ENCODE assay signal across 8 cellular contexts in the genomic region with DNA sequence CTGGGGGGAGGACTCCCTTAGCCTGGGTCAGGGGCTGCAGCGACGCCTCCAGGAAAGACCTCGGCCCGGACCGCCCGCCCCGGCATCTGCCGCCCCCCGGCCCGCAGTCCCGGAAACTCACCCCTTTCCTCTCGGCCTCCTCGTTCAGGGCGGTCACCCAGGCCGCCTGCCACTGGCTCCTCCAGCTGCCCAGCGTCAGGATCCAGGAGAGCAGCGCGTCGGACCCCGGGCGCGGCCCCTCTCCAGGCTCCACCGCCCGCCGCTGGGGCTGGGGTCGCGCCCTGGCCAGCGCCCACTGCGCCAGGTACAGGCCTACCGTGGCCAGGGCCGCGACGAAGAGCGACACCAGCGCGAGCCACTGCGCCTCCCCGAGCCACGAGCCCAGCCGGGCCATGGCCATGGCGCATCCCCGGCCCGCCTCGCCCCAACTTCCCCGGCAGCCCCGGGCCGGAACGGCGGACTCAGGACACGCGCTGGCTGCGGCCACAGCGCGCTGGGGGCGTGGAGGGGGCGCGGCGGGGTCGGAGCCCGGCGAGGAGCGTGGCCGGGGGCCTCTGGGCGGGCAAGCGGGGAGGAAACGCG. TPM values are rescaled to one million over a fixed set of nuclear protein-coding genes. Genes with fewer than 3 reads are reported as not detected.
DNase-seq lines count a peak whose midpoint lies in the region; TF ChIP-seq lines count a peak whose summit lies in the region.

No MANE protein-coding gene starts in this region.

- CTCF ChIA-PET in HEK293 (lab: Yijun Ruan, JAX): no interaction called here

- peaks cover 2% of the 10 kb centered on the region; the same call in 1 of the 2 replicates for H3K4me1 ChIP-seq in HEK293 (ENCODE audit: control insufficient read depth, insufficient read depth, low read length)
- peaks cover 21% of the 10 kb centered on the region for H3K4me1 ChIP-seq in iPS-18a (ENCODE audit: control insufficient read depth, low read depth, low read length)
- peaks cover 16 to 92% (median 54%) of the 10 kb centered on the region in 6 donors for H3K4me1 ChIP-seq in spleen

- no peaks in the 10 kb centered on the region for H3K36me3 Mint-ChIP-seq in activated naive CD8-positive, alpha-beta T cell

- peak overlapping the region; percentile 50 for H3K27ac Mint-ChIP-seq in activated naive CD8-positive, alpha-beta T cell

- H3K27me3 ChIP-seq in iPS-18a (ENCODE audit: control insufficient read depth, insufficient read depth, low read length) (peaks cover 21% of the 10 kb centered on the region), spleen (replicated peaks in 1 of 7) (peaks cover 0 to 26% (median 8%) of the 10 kb centered on the region in 7 donors)

- DNase-seq in GM03348 (ENCODE audit: low spot score) (peak; percentile 72), spleen (peak; percentile 77), COLO829 (ENCODE audit: low spot score) (no peak), GOT3 (lab: John Stamatoyannopoulos, UW) (no peak), germinal center (ENCODE audit: low spot score) (no peak)

- peaks cover 8% of the 10 kb centered on the region for H3K27me3 Mint-ChIP-seq in activated naive CD8-positive, alpha-beta T cell

- H3K4me3 Mint-ChIP-seq in activated naive CD8-positive, alpha-beta T cell: peak overlapping the region; percentile 73

- peaks cover 15% of the 10 kb centered on the region for H3K4me1 Mint-ChIP-seq in activated naive CD8-positive, alpha-beta T cell (ENCODE audit: low read depth)

- H3K9me3 ChIP-seq in HEK293 (ENCODE audit: control insufficient read depth, insufficient read depth, low read depth, low read length) (no peaks in the 10 kb centered on the region), iPS-18a (ENCODE audit: control insufficient read depth, low read depth, low read length) (no peaks in the 10 kb centered on the region), spleen (no peaks in the 10 kb centered on the region)

- H3K4me3 ChIP-seq in HEK293 (ENCODE audit: low read depth, low read length) (peak overlapping the region; percentile 38), iPS-18a (ENCODE audit: low read length) (peak overlapping the region; percentile 57), spleen (peak overlapping the region; percentile 54 to 84 (median 64))

- no peak for TF ChIP-seq POLR2A in spleen (IDR thresholded peaks at IDR 0.05)

- POLR2A ChIA-PET in HEK293 (lab: Yijun Ruan, JAX): no interaction called here

- no peaks in the 10 kb centered on the region for H3K9me3 Mint-ChIP-seq in activated naive CD8-positive, alpha-beta T cell (ENCODE audit: low read depth)

- H3K27ac ChIP-seq in HEK293 (ENCODE audit: extremely low read depth, low read depth, low read length) (peak overlapping the region; percentile 39; the same call in 1 of the 2 replicates), iPS-18a (ENCODE audit: low read length) (no peak overlapping the region), spleen (peak overlapping the region; percentile 66 to 94 (median 88))

- TF ChIP-seq CTCF in HEK293 (tag by site-specific recombination; IDR thresholded peaks at IDR 0.05) (no peak), spleen (IDR thresholded peaks at IDR 0.05 in 8 of 11, conservative IDR thresholded peaks at IDR 0.05 in 3 of 11) (no peak)

- H3K9ac ChIP-seq in iPS-18a (ENCODE audit: low read length): no peak overlapping the region

- no peaks in the 10 kb centered on the region for H3K36me3 ChIP-seq in HEK293 (ENCODE audit: control insufficient read depth in 2 of 2, insufficient read depth in 1 of 2, low read length in 2 of 2)
- no peaks in the 10 kb centered on the region for H3K36me3 ChIP-seq in iPS-18a (ENCODE audit: control insufficient read depth, low read depth, low read length)
- H3K36me3 ChIP-seq in spleen: no peaks in the 10 kb centered on the region

- WGBS in spleen, 5 donors: 0 to 2% (median 1%) methylated on average over 27 to 67 of the region's 67 CpGs

- intact Hi-C loops in spleen (cut with DNase I; ENCODE audit: low total_unique reads): loop anchor here (10.0 kb wide), 1 partner anchor 51 kb away; no protein-coding TSS in a partner anchor

TF ChIP-seq in HEK293, 187 proteins besides CTCF, POLR2A, EP300 and RAD21:
- TF ChIP-seq ZNF560 (tag by site-specific recombination; IDR thresholded peaks at IDR 0.05; ENCODE audit: borderline replicate concordance) (no peak), ZNF302 (tag by site-specific recombination; IDR thresholded peaks at IDR 0.05; ENCODE audit: low read depth) (no peak), KLF9 (tag by site-specific recombination; IDR thresholded peaks at IDR 0.05; ENCODE audit: low read depth) (no peak), ZFP69B (tag by site-specific recombination; IDR thresholded peaks at IDR 0.05) (no peak), ZNF843 (tag by site-specific recombination; IDR thresholded peaks at IDR 0.05) (no peak)
- TF ChIP-seq, protein P1, sequence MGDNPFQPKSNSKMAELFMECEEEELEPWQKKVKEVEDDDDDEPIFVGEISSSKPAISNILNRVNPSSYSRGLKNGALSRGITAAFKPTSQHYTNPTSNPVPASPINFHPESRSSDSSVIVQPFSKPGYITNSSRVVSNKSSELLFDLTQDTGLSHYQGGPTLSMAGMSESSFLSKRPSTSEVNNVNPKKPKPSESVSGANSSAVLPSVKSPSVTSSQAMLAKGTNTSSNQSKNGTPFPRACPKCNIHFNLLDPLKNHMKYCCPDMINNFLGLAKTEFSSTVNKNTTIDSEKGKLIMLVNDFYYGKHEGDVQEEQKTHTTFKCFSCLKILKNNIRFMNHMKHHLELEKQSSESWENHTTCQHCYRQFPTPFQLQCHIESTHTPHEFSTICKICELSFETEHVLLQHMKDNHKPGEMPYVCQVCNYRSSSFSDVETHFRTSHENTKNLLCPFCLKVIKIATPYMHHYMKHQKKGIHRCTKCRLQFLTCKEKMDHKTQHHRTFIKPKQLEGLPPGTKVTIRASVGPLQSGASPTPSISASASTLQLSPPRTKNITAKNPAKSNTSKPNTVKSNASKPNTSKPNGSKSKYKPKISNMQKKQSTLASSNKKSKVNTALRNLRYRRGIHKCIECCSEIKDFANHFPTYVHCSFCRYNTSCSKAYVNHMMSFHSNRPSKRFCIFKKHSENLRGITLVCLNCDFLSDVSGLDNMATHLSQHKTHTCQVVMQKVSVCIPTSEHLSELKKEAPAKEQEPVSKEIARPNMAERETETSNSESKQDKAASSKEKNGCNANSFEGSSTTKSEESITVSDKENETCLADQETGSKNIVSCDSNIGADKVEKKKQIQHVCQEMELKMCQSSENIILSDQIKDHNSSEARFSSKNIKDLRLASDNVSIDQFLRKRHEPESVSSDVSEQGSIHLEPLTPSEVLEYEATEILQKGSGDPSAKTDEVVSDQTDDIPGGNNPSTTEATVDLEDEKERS (tag by site-specific recombination; IDR thresholded peaks at IDR 0.05): no peak

RNA-seq across cellular contexts. Expression of a gene that starts 0.5 kb away (rescaled TPM):
- 100 to 1,000 TPM in 4 of 7 donors, 10 to 100 TPM in 3; 74.0 to 163 (median 105) TPM for total RNA-seq in spleen
- 10 to 100 TPM; 12.9 to 30.3 (median 18.0) TPM for polyA plus RNA-seq in spleen

RNA-seq across cellular contexts. Expression of a gene that starts 56.8 kb away (rescaled TPM):
- total RNA-seq in spleen: 10 to 100 TPM; 10.6 to 21.7 (median 16.2) TPM
- polyA plus RNA-seq in spleen: 1 to 10 TPM; 1.9 to 3.0 (median 1.9) TPM

Comparison
In these comparisons a context has a peak if more than half of its experiments do, and no peak if none do; other contexts are left out.
1. DNase-seq: peak in GM03348 (single experiment) and spleen (single experiment); none in COLO829 (single experiment), GOT3 (single experiment) and germinal center (single experiment).
2. Peak in every context shown above with its lines, with median percentiles within 50 percentile points of each other: H3K4me3 ChIP-seq.